1 cellular context compared by ENCODE assay signal in genomic region chr6:107957165-107957908, GRCh38.
A peak's percentile ranks its signal among the peaks of the same experiment; 100 is the strongest.
TF ChIP-seq lines count a peak whose summit lies in the region.

No MANE protein-coding gene starts in this region.

TF ChIP-seq in H1, 55 proteins besides CTCF, POLR2A, EP300 and RAD21 (continued from another document):
- TF ChIP-seq, protein P1, sequence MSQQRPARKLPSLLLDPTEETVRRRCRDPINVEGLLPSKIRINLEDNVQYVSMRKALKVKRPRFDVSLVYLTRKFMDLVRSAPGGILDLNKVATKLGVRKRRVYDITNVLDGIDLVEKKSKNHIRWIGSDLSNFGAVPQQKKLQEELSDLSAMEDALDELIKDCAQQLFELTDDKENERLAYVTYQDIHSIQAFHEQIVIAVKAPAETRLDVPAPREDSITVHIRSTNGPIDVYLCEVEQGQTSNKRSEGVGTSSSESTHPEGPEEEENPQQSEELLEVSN (IDR thresholded peaks at IDR 0.05), result no peak
- TF ChIP-seq BCL11A (IDR thresholded peaks at IDR 0.05; ENCODE audit: low read depth in 2 of 2, low read length in 2 of 2), result no peak
- no peak; the same call in 1 of the 2 replicates for TF ChIP-seq RBBP5 (IDR thresholded peaks at IDR 0.05; ENCODE audit: borderline replicate concordance, low read depth, low read length)
- TF ChIP-seq KDM1A (IDR thresholded peaks at IDR 0.05; ENCODE audit: borderline replicate concordance, low read length), result no peak
- no peak for TF ChIP-seq CBX8 (IDR thresholded peaks at IDR 0.05; ENCODE audit: borderline replicate concordance, low read depth, low read length)
- TF ChIP-seq CHD1 (IDR thresholded peaks at IDR 0.05; ENCODE audit: low read depth, low read length), result no peak
- no peak for TF ChIP-seq GTF2F1 (IDR thresholded peaks at IDR 0.05; ENCODE audit: borderline replicate concordance, low read depth, low read length)
- 0 out of 2 replicates have a peak, but pooled peaks have one; percentile 56 for TF ChIP-seq TBP (IDR thresholded peaks at IDR 0.05; ENCODE audit: low read depth, low read length)
- TF ChIP-seq SP4 (IDR thresholded peaks at IDR 0.05; ENCODE audit: low read length), result no peak
- TF ChIP-seq SIN3A (conservative IDR thresholded peaks at IDR 0.05 in 1 of 2, IDR thresholded peaks at IDR 0.05 in 1 of 2; ENCODE audit: low read depth in 1 of 2, low read length in 2 of 2), result 0 out of 4 replicates have a peak, but pooled peaks have one; percentile 11 to 13
- TF ChIP-seq, protein P2, sequence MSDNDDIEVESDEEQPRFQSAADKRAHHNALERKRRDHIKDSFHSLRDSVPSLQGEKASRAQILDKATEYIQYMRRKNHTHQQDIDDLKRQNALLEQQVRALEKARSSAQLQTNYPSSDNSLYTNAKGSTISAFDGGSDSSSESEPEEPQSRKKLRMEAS (IDR thresholded peaks at IDR 0.05), result no peak
- TF ChIP-seq, protein P3, sequence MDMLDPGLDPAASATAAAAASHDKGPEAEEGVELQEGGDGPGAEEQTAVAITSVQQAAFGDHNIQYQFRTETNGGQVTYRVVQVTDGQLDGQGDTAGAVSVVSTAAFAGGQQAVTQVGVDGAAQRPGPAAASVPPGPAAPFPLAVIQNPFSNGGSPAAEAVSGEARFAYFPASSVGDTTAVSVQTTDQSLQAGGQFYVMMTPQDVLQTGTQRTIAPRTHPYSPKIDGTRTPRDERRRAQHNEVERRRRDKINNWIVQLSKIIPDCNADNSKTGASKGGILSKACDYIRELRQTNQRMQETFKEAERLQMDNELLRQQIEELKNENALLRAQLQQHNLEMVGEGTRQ (IDR thresholded peaks at IDR 0.05; ENCODE audit: low read length), result no peak
- peak; percentile 76 for TF ChIP-seq SAP30 (IDR thresholded peaks at IDR 0.05; ENCODE audit: insufficient read depth, insufficient replicate concordance, low read length)
- no peak for TF ChIP-seq RFX5 (IDR thresholded peaks at IDR 0.05; ENCODE audit: borderline replicate concordance, low read depth, low read length)
- TF ChIP-seq GABPA (IDR thresholded peaks at IDR 0.05; ENCODE audit: borderline replicate concordance, insufficient read depth, low read length), result no peak
- TF ChIP-seq PHF8 (conservative IDR thresholded peaks at IDR 0.05; ENCODE audit: low read depth, low read length), result no peak; the same call in 1 of the 2 replicates
- TF ChIP-seq JUN (IDR thresholded peaks at IDR 0.05; ENCODE audit: low read depth, low read length), result no peak
- peak; percentile 19 for TF ChIP-seq KDM4A (IDR thresholded peaks at IDR 0.05; ENCODE audit: low read depth, low read length, severe bottlenecking)
- TF ChIP-seq TCF12 (IDR thresholded peaks at IDR 0.05; ENCODE audit: low read depth, low read length), result no peak
- no peak for TF ChIP-seq BACH1 (IDR thresholded peaks at IDR 0.05; ENCODE audit: low read length)
- TF ChIP-seq ATF3 (IDR thresholded peaks at IDR 0.05; ENCODE audit: insufficient read depth, low read depth, low read length), result no peak
- TF ChIP-seq HDAC2 (IDR thresholded peaks at IDR 0.05; ENCODE audit: borderline replicate concordance in 1 of 2, low read depth in 2 of 2, low read length in 2 of 2), result peak in 1 of 2 experiments; percentile 73; a peak in 1 of 4 replicates
